Comparison of ENCODE assay signal across 12 cellular contexts in the genomic region with DNA sequence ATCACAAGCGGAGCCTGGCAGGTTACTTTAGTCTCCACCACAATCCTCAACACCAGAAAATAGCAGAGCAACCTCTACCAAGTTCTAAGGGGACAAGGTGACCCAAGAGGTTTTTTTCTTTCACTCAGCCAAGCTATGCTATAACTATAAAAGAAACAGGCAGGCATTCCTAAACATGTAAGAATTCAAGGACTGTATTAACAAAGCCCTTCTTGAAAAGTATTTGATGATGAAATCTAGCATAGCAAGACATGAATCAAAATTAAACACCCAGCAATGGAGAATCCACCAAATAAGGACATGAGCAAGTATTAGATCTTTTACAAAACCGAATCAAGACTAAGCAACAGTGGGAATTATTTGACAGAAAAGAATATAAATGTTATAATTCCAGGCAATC. TPM values are rescaled to one million over a fixed set of nuclear protein-coding genes. Genes with fewer than 3 reads are reported as not detected.
DNase-seq lines count a peak whose midpoint lies in the region; ATAC-seq and TF ChIP-seq lines count a peak whose summit lies in the region.
"Had no signal": no experiment of that assay in that cellular context is flagged by ENCODE, and none has a peak within 500 bp of the region (broad histone marks: within the 10 kb centered on the region; RNA-seq: fewer than 3 reads in every experiment).

No MANE protein-coding gene starts in this region.

- H3K9ac ChIP-seq in GM23248: peak overlapping the region; percentile 2; the same call in 1 of the 2 replicates

- no peak for TF ChIP-seq POLR2A in lower leg skin (IDR thresholded peaks at IDR 0.05)

- intact Hi-C loops in lower leg skin (cut with DNase I; ENCODE audit: low total_unique reads): no loop called here

- H3K27ac Mint-ChIP-seq in chondrocyte (ENCODE audit: unreplicated experiment) (peak overlapping the region; percentile 63), naive B cell (peak overlapping the region in 5 of 6 donors; percentile 58 to 89 (median 72))
- H3K27ac Mint-ChIP-seq: stimulated activated naive B cell treated with anti-CD40 and anti-IgM and Interleukin-4, amounts not matched to agents 10 μg/mL and 1 μg/mL and 100 μg/mL, for 72 hours had no signal

- peak overlapping the region; percentile 59 for H3K27ac ChIP-seq in AG04450 (ENCODE audit: low read depth, low read length)
- peak overlapping the region; percentile 41 for H3K27ac ChIP-seq in GM23248

- in situ Hi-C loops in GM23248 (cut with MboI): no loop called here

- peak; percentile 55 for DNase-seq in AG04450 (ENCODE audit: low read depth, low spot score)
- peak; percentile 60 for DNase-seq in GM23248
- no peak for DNase-seq in chondrocyte (ENCODE audit: low spot score)
- DNase-seq in naive B cell: no peak
- DNase-seq in lower leg skin (ENCODE audit: low spot score in 2 of 2): no peak
- no peak for DNase-seq in HK-2 (ENCODE audit: unreplicated experiment)
- DNase-seq: activated CD4-positive, alpha-beta T cell treated with anti-CD3 and anti-CD28 coated beads for 48 hours; amygdala; SHP77; stimulated activated naive B cell treated with anti-CD40 and anti-IgM and Interleukin-4, amounts not matched to agents 10 μg/mL and 1 μg/mL and 100 μg/mL, for 72 hours had no signal

- H3K79me2 ChIP-seq in GM23248 (ENCODE audit: insufficient read depth): no peaks in the 10 kb centered on the region

- H3K27me3 ChIP-seq in AG04450 (ENCODE audit: control insufficient read depth, insufficient read depth, low read length) (no peaks in the 10 kb centered on the region), GM23248 (replicated peaks; ENCODE audit: insufficient read depth) (no peaks in the 10 kb centered on the region)

- H3K4me3 ChIP-seq in AG04450 (ENCODE audit: low read depth, low read length) (no peak overlapping the region), GM23248 (0 out of 2 replicates have a peak overlapping the region, but pooled peaks have one; percentile 20), lower leg skin (ENCODE audit: low read depth, poor library complexity, severe bottlenecking) (no peak overlapping the region)

- H3K9me3 Mint-ChIP-seq in chondrocyte (ENCODE audit: low read depth): no peaks in the 10 kb centered on the region
- H3K9me3 Mint-ChIP-seq in naive B cell: no peaks in the 10 kb centered on the region
- H3K9me3 Mint-ChIP-seq: stimulated activated naive B cell treated with anti-CD40 and anti-IgM and Interleukin-4, amounts not matched to agents 10 μg/mL and 1 μg/mL and 100 μg/mL, for 72 hours had no signal

- peak overlapping the region; percentile 20; the same call in 1 of the 2 replicates for H2AFZ ChIP-seq in GM23248

- H3K9me3 ChIP-seq in AG04450 (ENCODE audit: control insufficient read depth, insufficient read depth, low read length): no peaks in the 10 kb centered on the region
- H3K9me3 ChIP-seq in GM23248 (ENCODE audit: low read depth): no peaks in the 10 kb centered on the region

- H3K27me3 Mint-ChIP-seq in chondrocyte (ENCODE audit: low read depth) (no peaks in the 10 kb centered on the region), naive B cell (no peaks in the 10 kb centered on the region)
- H3K27me3 Mint-ChIP-seq: stimulated activated naive B cell treated with anti-CD40 and anti-IgM and Interleukin-4, amounts not matched to agents 10 μg/mL and 1 μg/mL and 100 μg/mL, for 72 hours had no signal

- TF ChIP-seq CTCF in AG04450 (IDR thresholded peaks at IDR 0.05; ENCODE audit: low read depth, low read length): no peak
- no peak for TF ChIP-seq CTCF in chondrocyte (IDR thresholded peaks at IDR 0.05)
- TF ChIP-seq CTCF in lower leg skin (IDR thresholded peaks at IDR 0.05): no peak

- POLR2A ChIA-PET in AG04450 (lab: Yijun Ruan, JAX): interaction anchor here (1.0 kb wide), 2 partner anchors 19 to 74 kb away, joined by 3 to 4 read pairs; no protein-coding TSS in a partner anchor

- H4K20me1 ChIP-seq in GM23248 (ENCODE audit: insufficient read depth): no peaks in the 10 kb centered on the region

- peaks cover 46% of the 10 kb centered on the region for H3K4me1 ChIP-seq in GM23248 (ENCODE audit: insufficient read depth)

- no peak overlapping the region for H3K4me3 Mint-ChIP-seq in chondrocyte (ENCODE audit: unreplicated experiment)
- peak overlapping the region in 2 of 8 donors; percentile 76 to 92 for H3K4me3 Mint-ChIP-seq in naive B cell

- WGBS in GM23248 (ENCODE audit: low coverage in 1 of 2, low lambda C conversion rate in 2 of 2, missing lambda C conversion rate in 2 of 2), 2 experiments: 46 to 48% methylated on average over 2 of the region's 2 CpGs
- WGBS in lower leg skin, 2 donors: 60 to 80% methylated on average over 2 of the region's 2 CpGs

- no peaks in the 10 kb centered on the region for H3K36me3 ChIP-seq in GM23248 (ENCODE audit: low read depth)

- CTCF ChIA-PET in AG04450 (lab: Charles Lee): interaction anchor here (1.0 to 1.4 kb wide), 3 partner anchors 55 to 170 kb away, joined by 3 to 7 read pairs (median 3); no protein-coding TSS in a partner anchor

- H3F3A ChIP-seq in GM23248 (ENCODE audit: insufficient read depth): peaks cover 27% of the 10 kb centered on the region

- H3K4me1 Mint-ChIP-seq in chondrocyte (ENCODE audit: low read depth) (peaks cover 70% of the 10 kb centered on the region), naive B cell (peaks cover 33 to 65% (median 54%) of the 10 kb centered on the region in 3 donors)

- peak overlapping the region; percentile 51 for H3K4me2 ChIP-seq in GM23248 (ENCODE audit: unreplicated experiment)

- H3K36me3 Mint-ChIP-seq in chondrocyte (ENCODE audit: low read depth) (no peaks in the 10 kb centered on the region), naive B cell (peaks cover 0 to 1% of the 10 kb centered on the region in 2 donors)
- H3K36me3 Mint-ChIP-seq: stimulated activated naive B cell treated with anti-CD40 and anti-IgM and Interleukin-4, amounts not matched to agents 10 μg/mL and 1 μg/mL and 100 μg/mL, for 72 hours had no signal

- ATAC-seq in naive B cell (ENCODE audit: low read depth in 2 of 2): no peak
- no peak for ATAC-seq in esophagus mucosa
- no peak for ATAC-seq in GM18873 (IDR thresholded peaks at IDR 0.05; ENCODE audit: low FRiP score, unreplicated experiment)

- no peaks in the 10 kb centered on the region for H3K9me2 ChIP-seq in GM23248 (ENCODE audit: insufficient read depth)

RNA-seq across cellular contexts. Expression of a gene that starts 25.7 kb away (rescaled TPM):
- polyA plus RNA-seq in AG04450 (2011; rRNA removed): 2.7 and 2.9 TPM in 2 replicates
- polyA minus RNA-seq in AG04450 (2011; rRNA and poly(A)+ RNA removed): 1.1 and 1.6 TPM in 2 replicates
- total RNA-seq in GM23248 (2014; rRNA removed; shearing (Covaris generic)): not detected in 2 replicates
- polyA plus RNA-seq in GM23248 (2016; fragmentation: Nextera tagmentation; extraction: Ambion mirVana): not detected in 2 replicates
- total RNA-seq in chondrocyte: 0.33 to 1.0 TPM (median 0.53 TPM) in 3 replicates
- not detected for polyA plus RNA-seq in naive B cell (ENCODE audit: low read depth in 6 of 6)
- 0.52 TPM for total RNA-seq in esophagus mucosa
- total RNA-seq in lower leg skin: 1 to 10 TPM in 2 of 4 donors, under 1 TPM in 2; 0.80 to 9.2 (median 3.6) TPM

Comparison
In these comparisons a context has a peak if more than half of its experiments do, and no peak if none do; other contexts are left out.
1. DNase-seq: peak in AG04450 (single experiment) and GM23248 (single experiment); none in chondrocyte (single experiment), naive B cell (single experiment), lower leg skin (0 of 2) and HK-2 (single experiment).